In the genomic region with DNA sequence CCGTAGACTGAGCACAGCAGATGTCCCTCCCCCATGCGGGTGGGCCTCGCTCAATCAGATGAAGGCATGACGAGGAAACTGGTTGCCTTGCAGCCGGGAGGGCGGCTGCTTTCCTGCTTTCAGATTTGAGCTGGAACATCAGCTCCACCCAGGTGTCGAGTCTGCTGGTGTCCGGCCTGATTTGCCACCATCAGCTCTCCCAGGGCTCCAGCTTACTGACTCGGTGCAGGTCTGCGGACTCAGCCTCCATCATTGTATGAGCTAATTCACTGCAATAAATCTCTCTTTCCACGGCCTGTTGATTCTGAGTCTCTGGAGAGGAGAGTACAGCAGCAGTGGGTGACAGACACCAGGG, we compare ENCODE assay signal across 18 cellular contexts.
A peak's percentile ranks its signal among the peaks of the same experiment; 100 is the strongest.
DNase-seq lines count a peak whose midpoint lies in the region; ATAC-seq and TF ChIP-seq lines count a peak whose summit lies in the region.
"Had no signal": no experiment of that assay in that cellular context is flagged by ENCODE, and none has a peak within 500 bp of the region (broad histone marks: within the 10 kb centered on the region; RNA-seq: fewer than 3 reads in every experiment).

No MANE protein-coding gene starts in this region.

- ATAC-seq in left cardiac atrium (no peak), SK-N-SH treated with all-trans-retinoic acid at 6 μM for 48 hours (no peak)

- TF ChIP-seq POLR2A in ovary (IDR thresholded peaks at IDR 0.05), result no peak

- H3K36me3 ChIP-seq in ovary, result no peaks in the 10 kb centered on the region

- WGBS in ovary, 3 donors, result 75 to 88% (median 79%) methylated on average over 11 of the region's 11 CpGs

- H3K9me3 ChIP-seq in ovary, result no peaks in the 10 kb centered on the region

- no peak for TF ChIP-seq CTCF in ovary (IDR thresholded peaks at IDR 0.05)

- peaks cover 12% of the 10 kb centered on the region for H3K4me1 ChIP-seq in ovary (ENCODE audit: insufficient read depth)
- H3K4me1 ChIP-seq: parathyroid adenoma had no signal

- H3K27me3 ChIP-seq in ovary, result no peaks in the 10 kb centered on the region

- DNase-seq in DMS153 (lab: John Stamatoyannopoulos, UW) (peak; percentile 6), DMS153 treated with DMSO at 0.1 percent for 48 hours (lab: John Stamatoyannopoulos, UW; ENCODE audit: unreplicated experiment) (no peak), NCI-H69 (lab: John Stamatoyannopoulos, UW) (peak; percentile 17), left cardiac atrium (peak; percentile 50), ovary (peak; percentile 6 to 33 (median 22)), NCI-H2171 (lab: John Stamatoyannopoulos, UW) (no peak)
- DNase-seq in activated CD4-positive, alpha-beta T cell treated with anti-CD3 and anti-CD28 coated beads for 4 hours, result no peak
- DNase-seq: activated gamma-delta T cell; anterior cingulate cortex; effector memory CD4-positive, alpha-beta T cell; GDM1; NCI-H1092 treated with DMSO at 0.1 percent for 48 hours; OCI-M1; T1000 had no signal

- H3K4me3 ChIP-seq in ovary, result no peak overlapping the region
- H3K4me3 ChIP-seq: SK-N-MC had no signal

- intact Hi-C loops in left cardiac atrium (cut with DNase I) (no loop called here), ovary (cut with DNase I) (loop anchor here in 1 of 4 donors (10.0 kb wide), 1 partner anchor 70 kb away; no protein-coding TSS in a partner anchor)

- no peak for TF ChIP-seq EP300 in ovary (IDR thresholded peaks at IDR 0.05)

- H3K27ac ChIP-seq in ovary, result no peak overlapping the region
- H3K27ac ChIP-seq: 22Rv1, parathyroid adenoma, SK-N-MC had no signal

TF ChIP-seq in SK-N-SH treated with all-trans-retinoic acid at 6 μM for 48 hours, 23 proteins besides CTCF, POLR2A, EP300 and RAD21:
- no peak for TF ChIP-seq RARB (CRISPR knock-in tag; IDR thresholded peaks at IDR 0.05)
- no peak for TF ChIP-seq ZFP30 (CRISPR knock-in tag; IDR thresholded peaks at IDR 0.05)
- no peak for TF ChIP-seq BACH2 (CRISPR knock-in tag; IDR thresholded peaks at IDR 0.05; ENCODE audit: borderline replicate concordance)
- no peak for TF ChIP-seq ZNF565 (CRISPR knock-in tag; conservative IDR thresholded peaks at IDR 0.05; ENCODE audit: low read depth)
- TF ChIP-seq CSDC2 (CRISPR knock-in tag; IDR thresholded peaks at IDR 0.05), result no peak
- TF ChIP-seq, protein P1, sequence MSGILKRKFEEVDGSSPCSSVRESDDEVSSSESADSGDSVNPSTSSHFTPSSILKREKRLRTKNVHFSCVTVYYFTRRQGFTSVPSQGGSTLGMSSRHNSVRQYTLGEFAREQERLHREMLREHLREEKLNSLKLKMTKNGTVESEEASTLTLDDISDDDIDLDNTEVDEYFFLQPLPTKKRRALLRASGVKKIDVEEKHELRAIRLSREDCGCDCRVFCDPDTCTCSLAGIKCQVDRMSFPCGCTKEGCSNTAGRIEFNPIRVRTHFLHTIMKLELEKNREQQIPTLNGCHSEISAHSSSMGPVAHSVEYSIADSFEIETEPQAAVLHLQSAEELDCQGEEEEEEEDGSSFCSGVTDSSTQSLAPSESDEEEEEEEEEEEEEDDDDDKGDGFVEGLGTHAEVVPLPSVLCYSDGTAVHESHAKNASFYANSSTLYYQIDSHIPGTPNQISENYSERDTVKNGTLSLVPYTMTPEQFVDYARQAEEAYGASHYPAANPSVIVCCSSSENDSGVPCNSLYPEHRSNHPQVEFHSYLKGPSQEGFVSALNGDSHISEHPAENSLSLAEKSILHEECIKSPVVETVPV (CRISPR knock-in tag; IDR thresholded peaks at IDR 0.05), result no peak
- TF ChIP-seq, protein P2, sequence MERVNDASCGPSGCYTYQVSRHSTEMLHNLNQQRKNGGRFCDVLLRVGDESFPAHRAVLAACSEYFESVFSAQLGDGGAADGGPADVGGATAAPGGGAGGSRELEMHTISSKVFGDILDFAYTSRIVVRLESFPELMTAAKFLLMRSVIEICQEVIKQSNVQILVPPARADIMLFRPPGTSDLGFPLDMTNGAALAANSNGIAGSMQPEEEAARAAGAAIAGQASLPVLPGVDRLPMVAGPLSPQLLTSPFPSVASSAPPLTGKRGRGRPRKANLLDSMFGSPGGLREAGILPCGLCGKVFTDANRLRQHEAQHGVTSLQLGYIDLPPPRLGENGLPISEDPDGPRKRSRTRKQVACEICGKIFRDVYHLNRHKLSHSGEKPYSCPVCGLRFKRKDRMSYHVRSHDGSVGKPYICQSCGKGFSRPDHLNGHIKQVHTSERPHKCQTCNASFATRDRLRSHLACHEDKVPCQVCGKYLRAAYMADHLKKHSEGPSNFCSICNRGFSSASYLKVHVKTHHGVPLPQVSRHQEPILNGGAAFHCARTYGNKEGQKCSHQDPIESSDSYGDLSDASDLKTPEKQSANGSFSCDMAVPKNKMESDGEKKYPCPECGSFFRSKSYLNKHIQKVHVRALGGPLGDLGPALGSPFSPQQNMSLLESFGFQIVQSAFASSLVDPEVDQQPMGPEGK (CRISPR knock-in tag; IDR thresholded peaks at IDR 0.05; ENCODE audit: borderline replicate concordance), result no peak
- TF ChIP-seq, protein P3, sequence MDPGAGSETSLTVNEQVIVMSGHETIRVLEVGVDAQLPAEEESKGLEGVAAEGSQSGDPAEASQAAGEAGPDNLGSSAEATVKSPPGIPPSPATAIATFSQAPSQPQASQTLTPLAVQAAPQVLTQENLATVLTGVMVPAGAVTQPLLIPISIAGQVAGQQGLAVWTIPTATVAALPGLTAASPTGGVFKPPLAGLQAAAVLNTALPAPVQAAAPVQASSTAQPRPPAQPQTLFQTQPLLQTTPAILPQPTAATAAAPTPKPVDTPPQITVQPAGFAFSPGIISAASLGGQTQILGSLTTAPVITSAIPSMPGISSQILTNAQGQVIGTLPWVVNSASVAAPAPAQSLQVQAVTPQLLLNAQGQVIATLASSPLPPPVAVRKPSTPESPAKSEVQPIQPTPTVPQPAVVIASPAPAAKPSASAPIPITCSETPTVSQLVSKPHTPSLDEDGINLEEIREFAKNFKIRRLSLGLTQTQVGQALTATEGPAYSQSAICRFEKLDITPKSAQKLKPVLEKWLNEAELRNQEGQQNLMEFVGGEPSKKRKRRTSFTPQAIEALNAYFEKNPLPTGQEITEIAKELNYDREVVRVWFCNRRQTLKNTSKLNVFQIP (CRISPR knock-in tag; IDR thresholded peaks at IDR 0.05; ENCODE audit: borderline replicate concordance, low read depth), result no peak
- no peak for TF ChIP-seq TOX (CRISPR knock-in tag; IDR thresholded peaks at IDR 0.05; ENCODE audit: borderline replicate concordance)
- TF ChIP-seq, protein P4, sequence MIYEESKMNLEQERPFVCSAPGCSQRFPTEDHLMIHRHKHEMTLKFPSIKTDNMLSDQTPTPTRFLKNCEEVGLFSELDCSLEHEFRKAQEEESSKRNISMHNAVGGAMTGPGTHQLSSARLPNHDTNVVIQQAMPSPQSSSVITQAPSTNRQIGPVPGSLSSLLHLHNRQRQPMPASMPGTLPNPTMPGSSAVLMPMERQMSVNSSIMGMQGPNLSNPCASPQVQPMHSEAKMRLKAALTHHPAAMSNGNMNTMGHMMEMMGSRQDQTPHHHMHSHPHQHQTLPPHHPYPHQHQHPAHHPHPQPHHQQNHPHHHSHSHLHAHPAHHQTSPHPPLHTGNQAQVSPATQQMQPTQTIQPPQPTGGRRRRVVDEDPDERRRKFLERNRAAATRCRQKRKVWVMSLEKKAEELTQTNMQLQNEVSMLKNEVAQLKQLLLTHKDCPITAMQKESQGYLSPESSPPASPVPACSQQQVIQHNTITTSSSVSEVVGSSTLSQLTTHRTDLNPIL (CRISPR knock-in tag; IDR thresholded peaks at IDR 0.05; ENCODE audit: low read depth), result no peak
- no peak for TF ChIP-seq GLIS3 (CRISPR knock-in tag; IDR thresholded peaks at IDR 0.05)
- no peak for TF ChIP-seq OSR1 (CRISPR knock-in tag; IDR thresholded peaks at IDR 0.05)
- TF ChIP-seq ZNF8 (CRISPR knock-in tag; IDR thresholded peaks at IDR 0.05), result no peak

Comparison
In these comparisons a context has a peak if more than half of its experiments do, and no peak if none do; other contexts are left out.
1. DNase-seq: peak in DMS153 (single experiment), NCI-H69 (single experiment), left cardiac atrium (single experiment) and ovary (5 of 5); none in DMS153 treated with DMSO at 0.1 percent for 48 hours (single experiment), NCI-H2171 (single experiment) and activated CD4-positive, alpha-beta T cell treated with anti-CD3 and anti-CD28 coated beads for 4 hours (0 of 2).